ENCODE assay signal across 8 cellular contexts in genomic region chr1:92483442-92484170, GRCh38. TPM values are rescaled to one million over a fixed set of nuclear protein-coding genes. Genes with fewer than 3 reads are reported as not detected.
DNase-seq lines count a peak whose midpoint lies in the region; ATAC-seq and TF ChIP-seq lines count a peak whose summit lies in the region.

No MANE protein-coding gene starts in this region.

- no peak for TF ChIP-seq EP300 in suprapubic skin (IDR thresholded peaks at IDR 0.05)

- H3K27ac Mint-ChIP-seq in Calu3 (ENCODE audit: unreplicated experiment), result no peak overlapping the region

- WGBS in suprapubic skin, result 2% methylated on average over 38 of the region's 50 CpGs

- peak; percentile 24 for DNase-seq in Calu3
- no peak for DNase-seq in SK-N-MC (ENCODE audit: low read depth, low spot score)
- DNase-seq in ascending aorta (ENCODE audit: low spot score in 2 of 2), result no peak
- no peak for DNase-seq in suprapubic skin (ENCODE audit: low spot score in 2 of 2)
- no peak for DNase-seq in NCI-H446 (lab: John Stamatoyannopoulos, UW)

- H3K36me3 ChIP-seq in SK-N-MC (ENCODE audit: insufficient read depth, low read length) (no peaks in the 10 kb centered on the region), ascending aorta (no peaks in the 10 kb centered on the region), muscle layer of duodenum (ENCODE audit: control insufficient read depth in 1 of 2, insufficient read depth in 2 of 2, low read length in 2 of 2) (no peaks in the 10 kb centered on the region), suprapubic skin (no peaks in the 10 kb centered on the region)

- H3K4me3 Mint-ChIP-seq in Calu3 (ENCODE audit: low read depth, unreplicated experiment), result peak overlapping the region; percentile 75

- no peak for TF ChIP-seq CTCF in Calu3 (IDR thresholded peaks at IDR 0.05; ENCODE audit: unreplicated experiment)
- TF ChIP-seq CTCF in ascending aorta (IDR thresholded peaks at IDR 0.05), result no peak
- TF ChIP-seq CTCF in suprapubic skin (IDR thresholded peaks at IDR 0.05), result no peak

- no TSS peak for BruUV-seq in Calu3 (replicated peaks; lab: Mats Ljungman, UMichigan)

- H3K9me3 Mint-ChIP-seq in Calu3 (ENCODE audit: low read depth, unreplicated experiment), result no peaks in the 10 kb centered on the region

- intact Hi-C loops in Calu3 (cut with micrococcal nuclease; ENCODE audit: unreplicated experiment) (loop anchor here (10.0 kb wide), 1 partner anchor 101 kb away; no protein-coding TSS in a partner anchor), ascending aorta (cut with DNase I) (no loop called here)

- TF ChIP-seq POLR2A in suprapubic skin (IDR thresholded peaks at IDR 0.05), result no peak

- H3K4me3 ChIP-seq in SK-N-MC (peak overlapping the region; percentile 84), ascending aorta (peak overlapping the region; percentile 56 to 60), muscle layer of duodenum (ENCODE audit: low read depth in 1 of 2, low read length in 2 of 2) (peak overlapping the region; percentile 56 to 73), suprapubic skin (peak overlapping the region; percentile 60)

- H3K27me3 ChIP-seq in ascending aorta (peaks cover 43% of the 10 kb centered on the region), muscle layer of duodenum (ENCODE audit: low read depth, low read length) (peaks cover 45% of the 10 kb centered on the region), suprapubic skin (peaks cover 97% of the 10 kb centered on the region)

- H3K27me3 Mint-ChIP-seq in Calu3 (ENCODE audit: unreplicated experiment), result peaks cover 97% of the 10 kb centered on the region

- H3K36me3 Mint-ChIP-seq in Calu3 (ENCODE audit: insufficient read depth, unreplicated experiment), result peaks cover 51% of the 10 kb centered on the region

- CTCF ChIA-PET in Calu3 (lab: Charles Lee), result interaction anchor here (0.6 to 0.7 kb wide), 3 partner anchors 155 to 471 kb away, joined by 3 to 5 read pairs (median 4); no protein-coding TSS in a partner anchor

- H3K4me1 ChIP-seq in ascending aorta (peaks cover 25 to 47% of the 10 kb centered on the region in 2 donors), muscle layer of duodenum (ENCODE audit: control insufficient read depth in 1 of 2, insufficient read depth in 2 of 2, low read length in 2 of 2) (peaks cover 6 to 65% of the 10 kb centered on the region in 2 donors), suprapubic skin (peaks cover 70% of the 10 kb centered on the region)

- H3K9me3 ChIP-seq in SK-N-MC (ENCODE audit: low read depth, low read length), result no peaks in the 10 kb centered on the region
- no peaks in the 10 kb centered on the region for H3K9me3 ChIP-seq in ascending aorta
- no peaks in the 10 kb centered on the region for H3K9me3 ChIP-seq in muscle layer of duodenum (ENCODE audit: control insufficient read depth in 1 of 2, low read length in 2 of 2)
- H3K9me3 ChIP-seq in suprapubic skin, result no peaks in the 10 kb centered on the region

- peaks cover 20% of the 10 kb centered on the region for H3K4me1 Mint-ChIP-seq in Calu3 (ENCODE audit: low read depth, unreplicated experiment)

- ATAC-seq in HG03196 (IDR thresholded peaks at IDR 0.05; ENCODE audit: unreplicated experiment) (peak; percentile 14), GM21526 (IDR thresholded peaks at IDR 0.05; ENCODE audit: low FRiP score, unreplicated experiment) (no peak)

- H3K9ac ChIP-seq in SK-N-MC (ENCODE audit: insufficient read length), result peak overlapping the region; percentile 43

- H3K27ac ChIP-seq in SK-N-MC, result no peak overlapping the region
- H3K27ac ChIP-seq in ascending aorta, result no peak overlapping the region
- no peak overlapping the region for H3K27ac ChIP-seq in muscle layer of duodenum (ENCODE audit: low read length)
- no peak overlapping the region for H3K27ac ChIP-seq in suprapubic skin

RNA-seq across cellular contexts. Expression of gene GFI1, which starts 3.1 kb away (rescaled TPM):
- total RNA-seq in Calu3 (2022) (0.31 and 0.47 TPM in 2 replicates), ascending aorta (not detected), suprapubic skin (under 1 TPM in 2 of 4 donors, not detected in 2; 0.36 to 0.48 TPM)
